In the genomic region with DNA sequence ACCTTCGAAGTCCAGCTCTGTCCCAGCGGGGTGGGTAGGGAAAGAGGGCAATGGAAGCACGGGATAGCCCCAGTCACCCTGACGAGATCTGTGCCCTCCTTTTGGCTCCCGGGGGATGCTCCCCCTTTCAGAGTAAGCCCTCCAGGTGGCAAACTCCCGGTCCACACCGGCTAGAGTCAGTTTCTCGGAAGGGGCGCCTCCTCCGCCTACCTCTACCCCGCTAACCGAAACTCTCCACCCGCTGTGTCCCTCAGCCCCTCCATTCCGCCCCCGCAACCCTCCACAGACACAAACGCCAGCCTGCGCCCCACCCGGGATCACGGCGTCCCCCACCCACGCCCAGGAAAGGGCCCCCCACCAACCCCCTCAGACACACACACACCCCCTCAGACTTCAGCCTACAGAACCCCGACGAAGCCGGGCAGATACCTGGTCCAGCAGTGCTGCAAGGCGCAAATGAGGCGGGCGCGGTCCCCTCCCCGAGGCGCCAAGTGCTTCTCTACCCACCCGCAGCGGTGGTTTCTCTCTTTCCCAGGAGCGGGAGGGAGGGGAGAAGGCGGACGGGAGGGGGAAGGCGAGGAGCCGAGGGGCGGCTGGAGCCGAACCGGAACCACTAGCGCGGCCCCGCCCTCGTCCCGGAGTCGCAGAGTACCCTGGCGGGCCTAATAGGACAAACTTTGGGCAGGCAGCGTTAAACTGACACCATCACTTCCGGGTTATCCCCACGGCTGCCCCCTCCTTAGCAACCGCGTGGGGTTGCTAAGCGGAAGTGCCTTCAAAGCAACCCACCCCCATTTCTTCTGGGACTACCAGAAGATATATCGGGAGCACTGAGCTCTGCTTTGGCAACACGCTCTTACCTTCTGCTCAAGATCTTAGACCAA, we compare ENCODE assay signal across 1 cellular context.
TF ChIP-seq lines count a peak whose summit lies in the region.

TSS of gene CSNK1G1 (minus strand) at position 615 of the 884 bp plus-strand sequence. CDS start 55,674 bp downstream, outside the sequence.

TF ChIP-seq in K562, 482 proteins besides CTCF, POLR2A, EP300 and RAD21 (continued from another document and continues in another):
- TF ChIP-seq, protein P1, sequence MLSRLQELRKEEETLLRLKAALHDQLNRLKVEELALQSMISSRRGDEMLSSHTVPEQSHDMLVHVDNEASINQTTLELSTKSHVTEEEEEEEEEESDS (CRISPR knock-in tag; IDR thresholded peaks at IDR 0.05), result no peak
- TF ChIP-seq, protein P2, sequence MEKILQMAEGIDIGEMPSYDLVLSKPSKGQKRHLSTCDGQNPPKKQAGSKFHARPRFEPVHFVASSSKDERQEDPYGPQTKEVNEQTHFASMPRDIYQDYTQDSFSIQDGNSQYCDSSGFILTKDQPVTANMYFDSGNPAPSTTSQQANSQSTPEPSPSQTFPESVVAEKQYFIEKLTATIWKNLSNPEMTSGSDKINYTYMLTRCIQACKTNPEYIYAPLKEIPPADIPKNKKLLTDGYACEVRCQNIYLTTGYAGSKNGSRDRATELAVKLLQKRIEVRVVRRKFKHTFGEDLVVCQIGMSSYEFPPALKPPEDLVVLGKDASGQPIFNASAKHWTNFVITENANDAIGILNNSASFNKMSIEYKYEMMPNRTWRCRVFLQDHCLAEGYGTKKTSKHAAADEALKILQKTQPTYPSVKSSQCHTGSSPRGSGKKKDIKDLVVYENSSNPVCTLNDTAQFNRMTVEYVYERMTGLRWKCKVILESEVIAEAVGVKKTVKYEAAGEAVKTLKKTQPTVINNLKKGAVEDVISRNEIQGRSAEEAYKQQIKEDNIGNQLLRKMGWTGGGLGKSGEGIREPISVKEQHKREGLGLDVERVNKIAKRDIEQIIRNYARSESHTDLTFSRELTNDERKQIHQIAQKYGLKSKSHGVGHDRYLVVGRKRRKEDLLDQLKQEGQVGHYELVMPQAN (IDR thresholded peaks at IDR 0.05; ENCODE audit: borderline replicate concordance), result peak; percentile 99; the same call in 1 of the 2 replicates
- TF ChIP-seq NR2F6 (CRISPR knock-in tag; IDR thresholded peaks at IDR 0.05) (no peak), MCM5 (IDR thresholded peaks at IDR 0.05; ENCODE audit: low read depth) (no peak), ZKSCAN8 (CRISPR knock-in tag; IDR thresholded peaks at IDR 0.05) (no peak), PML (IDR thresholded peaks at IDR 0.05; ENCODE audit: low read length) (0 out of 2 replicates have a peak, but pooled peaks have one; percentile 34), PRMT5 (CRISPR knock-in tag; IDR thresholded peaks at IDR 0.05) (no peak), HNRNPLL (IDR thresholded peaks at IDR 0.05; ENCODE audit: low read depth, low read length, poor library complexity, severe bottlenecking) (peak; percentile 5), E2F8 (IDR thresholded peaks at IDR 0.05; ENCODE audit: low read depth, partially characterized antibody) (peak; percentile 87), HCFC1 (IDR thresholded peaks at IDR 0.05; ENCODE audit: low read depth, low read length) (peak; percentile 76), ZNF324 (CRISPR knock-in tag; IDR thresholded peaks at IDR 0.05) (no peak), ZNF436 (CRISPR knock-in tag; IDR thresholded peaks at IDR 0.05) (no peak), CHD4 (IDR thresholded peaks at IDR 0.05; ENCODE audit: insufficient read depth, insufficient replicate concordance, low read depth, low read length, poor library complexity, severe bottlenecking) (no peak), POLR2H (tag; IDR thresholded peaks at IDR 0.05; ENCODE audit: low read depth) (peak; percentile 61), SMAD1 (IDR thresholded peaks at IDR 0.05; ENCODE audit: low read depth, low read length, partially characterized antibody) (no peak), SRSF3 (IDR thresholded peaks at IDR 0.05; ENCODE audit: insufficient read depth, low read length) (no peak), ZNF507 (tag; conservative IDR thresholded peaks at IDR 0.05) (no peak), ZNF449 (CRISPR knock-in tag; IDR thresholded peaks at IDR 0.05) (no peak), ZNF764 (CRISPR knock-in tag; IDR thresholded peaks at IDR 0.05; ENCODE audit: low read depth) (no peak), ZNF766 (CRISPR knock-in tag; conservative IDR thresholded peaks at IDR 0.05) (no peak), ZNF165 (CRISPR knock-in tag; IDR thresholded peaks at IDR 0.05; ENCODE audit: borderline replicate concordance) (no peak), RHOXF2B (CRISPR knock-in tag; conservative IDR thresholded peaks at IDR 0.05) (0 out of 2 replicates have a peak, but pooled peaks have one; percentile 55), TRIM28 (IDR thresholded peaks at IDR 0.05) (no peak), CREB1 (IDR thresholded peaks at IDR 0.05) (peak; percentile 56), CREB1 (CRISPR knock-in tag; IDR thresholded peaks at IDR 0.05) (0 out of 2 replicates have a peak, but pooled peaks have one; percentile 38), STAT5A (IDR thresholded peaks at IDR 0.05; ENCODE audit: borderline replicate concordance, low read length) (no peak), ZNF121 (CRISPR knock-in tag; conservative IDR thresholded peaks at IDR 0.05) (no peak), ZNF3 (CRISPR knock-in tag; IDR thresholded peaks at IDR 0.05) (no peak), JUN (IDR thresholded peaks at IDR 0.05; ENCODE audit: borderline replicate concordance, low read depth, low read length) (peak; percentile 26; the same call in 1 of the 2 replicates), JUN (CRISPR knock-in tag; IDR thresholded peaks at IDR 0.05; ENCODE audit: borderline replicate concordance) (no peak), ZNF23 (CRISPR knock-in tag; IDR thresholded peaks at IDR 0.05) (no peak), TEAD2 (tag; IDR thresholded peaks at IDR 0.05) (no peak), EZH2 (IDR thresholded peaks at IDR 0.05; ENCODE audit: borderline replicate concordance, low read depth, low read length) (no peak), ASH1L (IDR thresholded peaks at IDR 0.05; ENCODE audit: borderline replicate concordance, low read depth, partially characterized antibody) (peak; percentile 73), SREBF1 (IDR thresholded peaks at IDR 0.05; ENCODE audit: borderline replicate concordance, low read depth, low read length) (0 out of 2 replicates have a peak, but pooled peaks have one; percentile 38)
- TF ChIP-seq, protein P3, sequence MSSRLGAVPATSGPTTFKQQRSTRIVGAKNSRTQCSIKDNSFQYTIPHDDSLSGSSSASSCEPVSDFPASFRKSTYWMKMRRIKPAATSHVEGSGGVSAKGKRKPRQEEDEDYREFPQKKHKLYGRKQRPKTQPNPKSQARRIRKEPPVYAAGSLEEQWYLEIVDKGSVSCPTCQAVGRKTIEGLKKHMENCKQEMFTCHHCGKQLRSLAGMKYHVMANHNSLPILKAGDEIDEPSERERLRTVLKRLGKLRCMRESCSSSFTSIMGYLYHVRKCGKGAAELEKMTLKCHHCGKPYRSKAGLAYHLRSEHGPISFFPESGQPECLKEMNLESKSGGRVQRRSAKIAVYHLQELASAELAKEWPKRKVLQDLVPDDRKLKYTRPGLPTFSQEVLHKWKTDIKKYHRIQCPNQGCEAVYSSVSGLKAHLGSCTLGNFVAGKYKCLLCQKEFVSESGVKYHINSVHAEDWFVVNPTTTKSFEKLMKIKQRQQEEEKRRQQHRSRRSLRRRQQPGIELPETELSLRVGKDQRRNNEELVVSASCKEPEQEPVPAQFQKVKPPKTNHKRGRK (tag; IDR thresholded peaks at IDR 0.05), result no peak
- TF ChIP-seq, protein P4, sequence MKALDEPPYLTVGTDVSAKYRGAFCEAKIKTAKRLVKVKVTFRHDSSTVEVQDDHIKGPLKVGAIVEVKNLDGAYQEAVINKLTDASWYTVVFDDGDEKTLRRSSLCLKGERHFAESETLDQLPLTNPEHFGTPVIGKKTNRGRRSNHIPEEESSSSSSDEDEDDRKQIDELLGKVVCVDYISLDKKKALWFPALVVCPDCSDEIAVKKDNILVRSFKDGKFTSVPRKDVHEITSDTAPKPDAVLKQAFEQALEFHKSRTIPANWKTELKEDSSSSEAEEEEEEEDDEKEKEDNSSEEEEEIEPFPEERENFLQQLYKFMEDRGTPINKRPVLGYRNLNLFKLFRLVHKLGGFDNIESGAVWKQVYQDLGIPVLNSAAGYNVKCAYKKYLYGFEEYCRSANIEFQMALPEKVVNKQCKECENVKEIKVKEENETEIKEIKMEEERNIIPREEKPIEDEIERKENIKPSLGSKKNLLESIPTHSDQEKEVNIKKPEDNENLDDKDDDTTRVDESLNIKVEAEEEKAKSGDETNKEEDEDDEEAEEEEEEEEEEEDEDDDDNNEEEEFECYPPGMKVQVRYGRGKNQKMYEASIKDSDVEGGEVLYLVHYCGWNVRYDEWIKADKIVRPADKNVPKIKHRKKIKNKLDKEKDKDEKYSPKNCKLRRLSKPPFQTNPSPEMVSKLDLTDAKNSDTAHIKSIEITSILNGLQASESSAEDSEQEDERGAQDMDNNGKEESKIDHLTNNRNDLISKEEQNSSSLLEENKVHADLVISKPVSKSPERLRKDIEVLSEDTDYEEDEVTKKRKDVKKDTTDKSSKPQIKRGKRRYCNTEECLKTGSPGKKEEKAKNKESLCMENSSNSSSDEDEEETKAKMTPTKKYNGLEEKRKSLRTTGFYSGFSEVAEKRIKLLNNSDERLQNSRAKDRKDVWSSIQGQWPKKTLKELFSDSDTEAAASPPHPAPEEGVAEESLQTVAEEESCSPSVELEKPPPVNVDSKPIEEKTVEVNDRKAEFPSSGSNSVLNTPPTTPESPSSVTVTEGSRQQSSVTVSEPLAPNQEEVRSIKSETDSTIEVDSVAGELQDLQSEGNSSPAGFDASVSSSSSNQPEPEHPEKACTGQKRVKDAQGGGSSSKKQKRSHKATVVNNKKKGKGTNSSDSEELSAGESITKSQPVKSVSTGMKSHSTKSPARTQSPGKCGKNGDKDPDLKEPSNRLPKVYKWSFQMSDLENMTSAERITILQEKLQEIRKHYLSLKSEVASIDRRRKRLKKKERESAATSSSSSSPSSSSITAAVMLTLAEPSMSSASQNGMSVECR (CRISPR knock-in tag; IDR thresholded peaks at IDR 0.05), result peak; percentile 93
